9 cellular contexts compared by ENCODE assay signal in the genomic region with DNA sequence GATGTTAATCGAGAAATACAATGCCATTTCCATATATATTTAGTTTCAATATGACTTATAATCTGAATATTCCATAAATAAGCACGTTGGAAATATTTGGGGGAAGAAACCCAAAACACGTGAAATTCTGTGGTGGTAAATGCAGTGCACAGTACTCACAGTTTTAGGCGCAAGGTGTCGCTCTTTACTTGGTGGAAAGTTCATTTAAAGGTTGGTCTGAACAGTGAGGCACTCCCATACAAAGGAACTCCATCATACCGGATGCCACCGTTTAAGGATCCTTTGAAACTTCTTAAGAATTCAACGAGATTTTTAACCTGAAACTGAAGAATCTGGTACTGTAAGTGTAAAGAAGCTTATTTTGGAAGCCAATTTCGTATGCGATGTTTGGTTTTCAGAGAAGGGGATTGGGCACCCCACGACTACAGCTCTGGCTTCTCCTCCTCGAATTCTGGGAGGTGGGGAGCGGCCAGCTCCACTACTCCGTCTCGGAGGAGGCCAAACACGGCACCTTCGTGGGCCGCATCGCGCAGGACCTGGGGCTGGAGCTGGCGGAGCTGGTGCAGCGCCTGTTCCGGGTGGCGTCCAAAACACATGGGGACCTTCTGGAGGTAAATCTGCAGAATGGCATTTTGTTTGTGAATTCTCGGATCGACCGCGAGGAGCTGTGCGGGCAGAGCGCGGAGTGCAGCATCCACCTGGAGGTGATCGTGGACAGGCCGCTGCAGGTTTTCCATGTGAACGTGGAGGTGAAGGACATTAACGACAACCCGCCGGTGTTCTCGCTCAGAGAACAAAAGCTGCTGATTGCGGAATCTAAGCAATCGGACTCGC. TPM values are rescaled to one million over a fixed set of nuclear protein-coding genes. Genes with fewer than 3 reads are reported as not detected.
DNase-seq lines count a peak whose midpoint lies in the region; ATAC-seq lines count a peak whose summit lies in the region.
"Had no signal": no experiment of that assay in that cellular context is flagged by ENCODE, and none has a peak within 500 bp of the region (broad histone marks: within the 10 kb centered on the region; RNA-seq: fewer than 3 reads in every experiment).

A gene with protein sequence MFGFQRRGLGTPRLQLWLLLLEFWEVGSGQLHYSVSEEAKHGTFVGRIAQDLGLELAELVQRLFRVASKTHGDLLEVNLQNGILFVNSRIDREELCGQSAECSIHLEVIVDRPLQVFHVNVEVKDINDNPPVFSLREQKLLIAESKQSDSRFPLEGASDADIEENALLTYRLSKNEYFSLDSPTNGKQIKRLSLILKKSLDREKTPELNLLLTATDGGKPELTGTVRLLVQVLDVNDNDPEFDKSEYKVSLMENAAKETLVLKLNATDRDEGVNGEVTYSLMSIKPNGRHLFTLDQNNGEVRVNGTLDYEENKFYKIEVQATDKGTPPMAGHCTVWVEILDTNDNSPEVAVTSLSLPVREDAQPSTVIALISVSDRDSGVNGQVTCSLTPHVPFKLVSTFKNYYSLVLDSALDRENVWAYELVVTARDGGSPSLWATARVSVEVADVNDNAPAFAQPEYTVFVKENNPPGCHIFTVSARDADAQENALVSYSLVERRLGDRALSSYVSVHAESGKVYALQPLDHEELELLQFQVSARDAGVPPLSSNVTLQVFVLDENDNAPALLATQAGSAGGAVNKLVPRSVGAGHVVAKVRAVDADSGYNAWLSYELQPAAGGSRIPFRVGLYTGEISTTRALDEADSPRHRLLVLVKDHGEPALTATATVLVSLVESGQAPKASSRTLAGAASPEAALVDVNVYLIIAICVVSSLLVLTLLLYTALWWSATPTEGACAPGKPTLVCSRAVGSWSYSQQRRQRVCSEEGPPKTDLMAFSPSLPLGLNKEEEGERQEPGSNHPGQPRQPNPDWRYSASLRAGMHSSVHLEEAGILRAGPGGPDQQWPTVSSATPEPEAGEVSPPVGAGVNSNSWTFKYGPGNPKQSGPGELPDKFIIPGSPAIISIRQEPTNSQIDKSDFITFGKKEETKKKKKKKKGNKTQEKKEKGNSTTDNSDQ (plus strand): TSS at position 237 of the 834 bp plus-strand sequence. CDS start 147 bp downstream, at position 384.

- H3K4me3 Mint-ChIP-seq in T-helper 17 cell: no peak within 1 kb of the TSS

- H3K27ac Mint-ChIP-seq in T-helper 17 cell: no peak within 1 kb of the TSS

- H3K9me3 ChIP-seq in T-helper 17 cell (ENCODE audit: control insufficient read depth, low read length, poor library complexity, severe bottlenecking): no peaks in the 10 kb centered on the region

- peaks cover 19% of the 10 kb centered on the region for H3K27me3 Mint-ChIP-seq in T-helper 17 cell

- ATAC-seq in T-helper 17 cell (no peak), HG02588 (IDR thresholded peaks at IDR 0.05; ENCODE audit: unreplicated experiment) (no peak)

- no peaks in the 10 kb centered on the region for H3K4me1 Mint-ChIP-seq in T-helper 17 cell

- peak; percentile 61 for DNase-seq in Ammon's horn (ENCODE audit: low spot score)
- DNase-seq in HuH-7.5 (ENCODE audit: low spot score): peak; percentile 66
- peak; percentile 10 for DNase-seq in astrocyte of the hippocampus (ENCODE audit: low read depth, low spot score)
- DNase-seq in kidney tubule cell (ENCODE audit: low spot score): peak; percentile 42
- DNase-seq in T-helper 17 cell: no peak
- DNase-seq in activated CD4-positive, alpha-beta T cell treated with anti-CD3 and anti-CD28 coated beads, Interleukin-2, amount 50 U/mL, for 4 hours: no peak
- no peak for DNase-seq in stimulated activated naive CD4-positive, alpha-beta T cell (lab: John Stamatoyannopoulos, UW)
- DNase-seq: naive B cell had no signal

- no peaks in the 10 kb centered on the region for H3K36me3 Mint-ChIP-seq in T-helper 17 cell (ENCODE audit: low read depth)

RNA-seq across cellular contexts. Expression of the gene that starts here (rescaled TPM):
- not detected for total RNA-seq in T-helper 17 cell

Comparison
In these comparisons a context has a peak if more than half of its experiments do, and no peak if none do; other contexts are left out.
1. DNase-seq: peak in Ammon's horn (single experiment), HuH-7.5 (single experiment), astrocyte of the hippocampus (single experiment) and kidney tubule cell (single experiment); none in T-helper 17 cell (0 of 3), activated CD4-positive, alpha-beta T cell treated with anti-CD3 and anti-CD28 coated beads, Interleukin-2, amount 50 U/mL, for 4 hours (0 of 2) and stimulated activated naive CD4-positive, alpha-beta T cell (0 of 6).